ENCODE assay signal across 9 cellular contexts in the genomic region with DNA sequence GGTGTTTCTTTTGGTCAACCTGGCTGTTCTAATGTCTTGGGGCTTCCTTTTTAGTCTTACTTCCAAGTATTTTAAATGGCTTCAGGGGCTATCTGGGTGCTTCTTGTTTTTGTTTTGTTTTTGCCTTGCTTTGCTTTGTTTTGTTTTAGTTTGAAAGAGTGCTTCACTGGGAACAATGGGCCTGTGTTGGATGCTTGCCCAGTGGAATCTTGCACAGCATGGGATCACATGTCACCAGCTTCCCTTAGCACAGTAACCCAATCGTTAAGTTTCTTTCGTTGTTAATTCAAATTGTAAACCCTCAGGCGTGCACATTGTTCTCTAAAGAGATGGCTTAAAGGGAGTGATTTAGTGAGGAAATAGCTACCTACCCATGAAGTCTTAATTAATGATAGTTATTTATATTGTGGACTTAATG. TPM values are rescaled to one million over a fixed set of nuclear protein-coding genes. Genes with fewer than 3 reads are reported as not detected.
DNase-seq lines count a peak whose midpoint lies in the region; ATAC-seq and TF ChIP-seq lines count a peak whose summit lies in the region.
"Had no signal": no experiment of that assay in that cellular context is flagged by ENCODE, and none has a peak within 500 bp of the region (broad histone marks: within the 10 kb centered on the region; RNA-seq: fewer than 3 reads in every experiment).

No MANE protein-coding gene starts in this region.

- H3K4me3 ChIP-seq in tibial nerve: no peak overlapping the region

- no peaks in the 10 kb centered on the region for H3K36me3 ChIP-seq in tibial nerve

- no peaks in the 10 kb centered on the region for H3K27me3 ChIP-seq in tibial nerve

- H3K9me3 ChIP-seq in tibial nerve: no peaks in the 10 kb centered on the region

- DNase-seq in DMS 273 (lab: John Stamatoyannopoulos, UW; ENCODE audit: unreplicated experiment): peak; percentile 1
- DNase-seq in DMS 273 treated with DMSO at 0.1 percent for 48 hours (lab: John Stamatoyannopoulos, UW): no peak
- peak; percentile 77 for DNase-seq in astrocyte of the hippocampus (ENCODE audit: low read depth, low spot score)
- peak; percentile 48 for DNase-seq in iPS-NIHi7 (ENCODE audit: extremely low spot score)
- DNase-seq in tibial nerve (ENCODE audit: low spot score in 2 of 2): peak; percentile 23 to 44
- DNase-seq in CD1c-positive myeloid dendritic cell (ENCODE audit: extremely low spot score): no peak
- no peak for DNase-seq in HT-29 (ENCODE audit: low spot score)

- no peak for TF ChIP-seq CTCF in tibial nerve (IDR thresholded peaks at IDR 0.05)

- H3K27ac ChIP-seq in tibial nerve: peak overlapping the region in 2 of 4 donors; percentile 7 to 52
- H3K27ac ChIP-seq: 22Rv1 had no signal

- TF ChIP-seq EP300 in tibial nerve (IDR thresholded peaks at IDR 0.05): peak in 1 of 2 donors; percentile 30

- peaks cover 0 to 17% (median 2%) of the 10 kb centered on the region in 4 donors for H3K4me1 ChIP-seq in tibial nerve

- no peak for ATAC-seq in HG02623 (IDR thresholded peaks at IDR 0.05; ENCODE audit: unreplicated experiment)

- 7 to 13% methylated on average over 3 of the region's 3 CpGs for WGBS in tibial nerve, 2 donors

- TF ChIP-seq POLR2A in tibial nerve (IDR thresholded peaks at IDR 0.05): no peak

RNA-seq across cellular contexts. Expression of a gene that starts 8.9 kb away (rescaled TPM):
- under 1 TPM in 3 of 4 donors, not detected in 1; under 0.01 to 0.59 (median 0.22) TPM for total RNA-seq in tibial nerve
- total RNA-seq in HT-29 (2014; rRNA removed; shearing (Covaris generic)): 40.0 and 45.0 TPM in 2 replicates

RNA-seq across cellular contexts. Expression of a gene that starts 45.2 kb away (rescaled TPM):
- total RNA-seq in tibial nerve: 10 to 100 TPM in 2 of 4 donors, 1 to 10 TPM in 2; 4.7 to 26.2 (median 8.4) TPM
- 3.2 and 4.1 TPM in 2 replicates for total RNA-seq in HT-29 (2014; rRNA removed; shearing (Covaris generic))

Comparison
In these comparisons a context has a peak if more than half of its experiments do, and no peak if none do; other contexts are left out.
1. DNase-seq: peak in DMS 273 (single experiment), astrocyte of the hippocampus (single experiment), iPS-NIHi7 (single experiment) and tibial nerve (2 of 2); none in DMS 273 treated with DMSO at 0.1 percent for 48 hours (single experiment), CD1c-positive myeloid dendritic cell (single experiment) and HT-29 (single experiment).
2. RNA of a gene that starts 8.9 kb away (total RNA-seq): 40.0 to 45.0 TPM in HT-29; under 0.01 to 0.59 TPM in tibial nerve; every median in the first group is over 10 times any median in the second.